ENCODE assay signal across 2 cellular contexts in the genomic region with DNA sequence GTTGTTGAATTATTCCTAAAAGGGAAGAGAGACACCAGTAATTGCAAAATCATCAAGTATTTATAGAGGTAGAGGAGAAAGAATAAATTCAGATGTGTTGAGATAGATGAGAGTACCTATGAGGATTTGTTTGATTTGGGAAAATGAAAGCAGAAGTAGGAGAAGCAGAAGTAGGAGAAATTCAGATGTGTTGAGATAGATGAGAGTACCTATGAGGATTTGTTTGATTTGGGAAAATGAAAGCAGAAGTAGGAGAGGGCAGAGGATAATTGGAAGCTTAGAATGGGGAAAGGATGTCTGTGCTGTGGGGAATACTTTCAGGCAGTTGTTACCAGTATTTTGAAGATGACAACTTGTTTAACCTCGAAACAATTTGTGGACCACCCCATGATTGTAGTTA.
TF ChIP-seq lines count a peak whose summit lies in the region.

No MANE protein-coding gene starts in this region.

TF ChIP-seq in GM12891, 5 proteins besides CTCF, POLR2A, EP300 and RAD21:
- TF ChIP-seq TAF1 (IDR thresholded peaks at IDR 0.05; ENCODE audit: low read depth, low read length) = no peak
- TF ChIP-seq PAX5 (IDR thresholded peaks at IDR 0.05; ENCODE audit: insufficient read depth, low read length, severe bottlenecking) = no peak

TF ChIP-seq in K562, 482 proteins besides CTCF, POLR2A, EP300 and RAD21:
- 0 out of 2 replicates have a peak, but pooled peaks have one; percentile 7 for TF ChIP-seq ZNF316 (IDR thresholded peaks at IDR 0.05)
- TF ChIP-seq, protein P1, sequence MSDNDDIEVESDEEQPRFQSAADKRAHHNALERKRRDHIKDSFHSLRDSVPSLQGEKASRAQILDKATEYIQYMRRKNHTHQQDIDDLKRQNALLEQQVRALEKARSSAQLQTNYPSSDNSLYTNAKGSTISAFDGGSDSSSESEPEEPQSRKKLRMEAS (CRISPR knock-in tag; IDR thresholded peaks at IDR 0.05) = no peak
- TF ChIP-seq, protein P2, sequence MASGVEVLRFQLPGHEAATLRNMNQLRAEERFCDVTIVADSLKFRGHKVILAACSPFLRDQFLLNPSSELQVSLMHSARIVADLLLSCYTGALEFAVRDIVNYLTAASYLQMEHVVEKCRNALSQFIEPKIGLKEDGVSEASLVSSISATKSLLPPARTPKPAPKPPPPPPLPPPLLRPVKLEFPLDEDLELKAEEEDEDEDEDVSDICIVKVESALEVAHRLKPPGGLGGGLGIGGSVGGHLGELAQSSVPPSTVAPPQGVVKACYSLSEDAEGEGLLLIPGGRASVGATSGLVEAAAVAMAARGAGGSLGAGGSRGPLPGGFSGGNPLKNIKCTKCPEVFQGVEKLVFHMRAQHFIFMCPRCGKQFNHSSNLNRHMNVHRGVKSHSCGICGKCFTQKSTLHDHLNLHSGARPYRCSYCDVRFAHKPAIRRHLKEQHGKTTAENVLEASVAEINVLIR (CRISPR knock-in tag; IDR thresholded peaks at IDR 0.05) = no peak
